Comparison of ENCODE assay signal across 8 cellular contexts in genomic region chr13:113493315-113493951, GRCh38. TPM values are rescaled to one million over a fixed set of nuclear protein-coding genes. Genes with fewer than 3 reads are reported as not detected.
DNase-seq lines count a peak whose midpoint lies in the region; ATAC-seq and TF ChIP-seq lines count a peak whose summit lies in the region.

No MANE protein-coding gene starts in this region.

- intact Hi-C loops in uterus (cut with DNase I; ENCODE audit: low total_unique reads): no loop called here

- peak; percentile 86 for DNase-seq in AML-193 (lab: John Stamatoyannopoulos, UW)
- peak; percentile 85 for DNase-seq in NB4 (ENCODE audit: low read depth)
- peak; percentile 95 for DNase-seq in adipocyte (ENCODE audit: low read depth)
- peak; percentile 96 for DNase-seq in kidney epithelial cell (ENCODE audit: low read depth)
- no peak for DNase-seq in uterus
- DNase-seq in GM13976 (ENCODE audit: low spot score): no peak
- DNase-seq in cerebellum (ENCODE audit: low spot score): no peak

- peak overlapping the region; percentile 28 for H3K9ac ChIP-seq in adipocyte (ENCODE audit: low read length)

- peak overlapping the region; percentile 49 to 88 for H3K27ac ChIP-seq in uterus

- no peaks in the 10 kb centered on the region for H3K9me3 ChIP-seq in adipocyte (ENCODE audit: control insufficient read depth, low read length)
- no peaks in the 10 kb centered on the region for H3K9me3 ChIP-seq in uterus

- in situ Hi-C loops in GM13976 (cut with MboI; ENCODE audit: low sequenced_read_pairs, unreplicated experiment): no loop called here

- ATAC-seq in GM18858 (IDR thresholded peaks at IDR 0.05; ENCODE audit: unreplicated experiment): peak; percentile 31

- H3K27me3 ChIP-seq in adipocyte (replicated peaks; ENCODE audit: control insufficient read depth, insufficient read depth, low read length) (no peaks in the 10 kb centered on the region), kidney epithelial cell (ENCODE audit: control insufficient read depth, insufficient read depth, low read length) (no peaks in the 10 kb centered on the region), uterus (no peaks in the 10 kb centered on the region)

- TF ChIP-seq CTCF in NB4 (IDR thresholded peaks at IDR 0.05; ENCODE audit: low read depth, low read length): no peak
- TF ChIP-seq CTCF in kidney epithelial cell (IDR thresholded peaks at IDR 0.05; ENCODE audit: insufficient read depth, low read length, poor library complexity, severe bottlenecking): no peak
- TF ChIP-seq CTCF in uterus (IDR thresholded peaks at IDR 0.05): no peak
- TF ChIP-seq CTCF in GM13976 (IDR thresholded peaks at IDR 0.05; ENCODE audit: borderline replicate concordance, control extremely low read depth, extremely low read depth, insufficient read depth, missing control alignments): no peak

- no peak for TF ChIP-seq POLR2A in NB4 (IDR thresholded peaks at IDR 0.05; ENCODE audit: extremely low read depth, insufficient read length)
- no peak for TF ChIP-seq POLR2A in uterus (IDR thresholded peaks at IDR 0.05)

- peak overlapping the region; percentile 50 for H3K4me3 ChIP-seq in NB4 (ENCODE audit: low read depth, low read length)
- peak overlapping the region; percentile 57 for H3K4me3 ChIP-seq in adipocyte (ENCODE audit: low read length)
- no peak overlapping the region for H3K4me3 ChIP-seq in kidney epithelial cell (ENCODE audit: low read depth, low read length)
- no peak overlapping the region for H3K4me3 ChIP-seq in uterus

- H3K36me3 ChIP-seq in adipocyte (ENCODE audit: control insufficient read depth, insufficient read depth, low read length, severe bottlenecking): peaks cover 36% of the 10 kb centered on the region
- peaks cover 5% of the 10 kb centered on the region for H3K36me3 ChIP-seq in kidney epithelial cell (ENCODE audit: control insufficient read depth, insufficient read depth, low read length)
- H3K36me3 ChIP-seq in uterus: no peaks in the 10 kb centered on the region

- peaks cover 45% of the 10 kb centered on the region for H3K4me1 ChIP-seq in adipocyte (ENCODE audit: control insufficient read depth, insufficient read depth, low read length)
- peaks cover 3 to 11% of the 10 kb centered on the region in 2 donors for H3K4me1 ChIP-seq in uterus

RNA-seq across cellular contexts. Expression of gene DCUN1D2, which starts 2.9 kb away (rescaled TPM):
- total RNA-seq in kidney epithelial cell: 9.9 and 12.9 TPM in 2 replicates
- 10 to 100 TPM in 3 of 4 donors, 1 to 10 TPM in 1; 7.7 to 68.2 (median 29.3) TPM for total RNA-seq in uterus
- total RNA-seq in cerebellum: 44.5 TPM

RNA-seq across cellular contexts. Expression of gene ADPRHL1, which starts 40.1 kb away (rescaled TPM):
- total RNA-seq in kidney epithelial cell: 0.75 and 0.84 TPM in 2 replicates
- 1 to 10 TPM in 2 of 4 donors, not detected in 2; 1.6 to 3.3 TPM for total RNA-seq in uterus
- 5.0 TPM for total RNA-seq in cerebellum

Comparison
In these comparisons a context has a peak if more than half of its experiments do, and no peak if none do; other contexts are left out.
1. DNase-seq: peak in AML-193 (2 of 2), NB4 (single experiment), adipocyte (single experiment) and kidney epithelial cell (single experiment); none in uterus (0 of 2), GM13976 (single experiment) and cerebellum (single experiment).
2. H3K4me3 ChIP-seq: peak in NB4 (single experiment) and adipocyte (single experiment); none in kidney epithelial cell (single experiment) and uterus (0 of 2).